Comparison of ENCODE assay signal across 2 cellular contexts in genomic region chr2:217951521-217952247, GRCh38.
TF ChIP-seq lines count a peak whose summit lies in the region.

No MANE protein-coding gene starts in this region.

TF ChIP-seq in A549, 52 proteins besides CTCF, POLR2A, EP300 and RAD21 (continued from another document):
- TF ChIP-seq, protein P1, sequence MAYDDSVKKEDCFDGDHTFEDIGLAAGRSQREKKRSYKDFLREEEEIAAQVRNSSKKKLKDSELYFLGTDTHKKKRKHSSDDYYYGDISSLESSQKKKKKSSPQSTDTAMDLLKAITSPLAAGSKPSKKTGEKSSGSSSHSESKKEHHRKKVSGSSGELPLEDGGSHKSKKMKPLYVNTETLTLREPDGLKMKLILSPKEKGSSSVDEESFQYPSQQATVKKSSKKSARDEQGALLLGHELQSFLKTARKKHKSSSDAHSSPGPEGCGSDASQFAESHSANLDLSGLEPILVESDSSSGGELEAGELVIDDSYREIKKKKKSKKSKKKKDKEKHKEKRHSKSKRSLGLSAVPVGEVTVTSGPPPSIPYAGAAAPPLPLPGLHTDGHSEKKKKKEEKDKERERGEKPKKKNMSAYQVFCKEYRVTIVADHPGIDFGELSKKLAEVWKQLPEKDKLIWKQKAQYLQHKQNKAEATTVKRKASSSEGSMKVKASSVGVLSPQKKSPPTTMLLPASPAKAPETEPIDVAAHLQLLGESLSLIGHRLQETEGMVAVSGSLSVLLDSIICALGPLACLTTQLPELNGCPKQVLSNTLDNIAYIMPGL (CRISPR knock-in tag; IDR thresholded peaks at IDR 0.05; ENCODE audit: borderline replicate concordance), result no peak
- TF ChIP-seq ATOH8 (CRISPR knock-in tag; IDR thresholded peaks at IDR 0.05; ENCODE audit: low read depth), result no peak

TF ChIP-seq in WTC11, 78 proteins besides CTCF, POLR2A, EP300 and RAD21 (continued from another document):
- TF ChIP-seq ERG (CRISPR knock-in tag; IDR thresholded peaks at IDR 0.05) (no peak), ESRRA (CRISPR knock-in tag; IDR thresholded peaks at IDR 0.05; ENCODE audit: borderline replicate concordance) (no peak), NR1H2 (CRISPR knock-in tag; IDR thresholded peaks at IDR 0.05) (no peak), SOX15 (CRISPR knock-in tag; IDR thresholded peaks at IDR 0.05) (no peak)
- TF ChIP-seq, protein P2, sequence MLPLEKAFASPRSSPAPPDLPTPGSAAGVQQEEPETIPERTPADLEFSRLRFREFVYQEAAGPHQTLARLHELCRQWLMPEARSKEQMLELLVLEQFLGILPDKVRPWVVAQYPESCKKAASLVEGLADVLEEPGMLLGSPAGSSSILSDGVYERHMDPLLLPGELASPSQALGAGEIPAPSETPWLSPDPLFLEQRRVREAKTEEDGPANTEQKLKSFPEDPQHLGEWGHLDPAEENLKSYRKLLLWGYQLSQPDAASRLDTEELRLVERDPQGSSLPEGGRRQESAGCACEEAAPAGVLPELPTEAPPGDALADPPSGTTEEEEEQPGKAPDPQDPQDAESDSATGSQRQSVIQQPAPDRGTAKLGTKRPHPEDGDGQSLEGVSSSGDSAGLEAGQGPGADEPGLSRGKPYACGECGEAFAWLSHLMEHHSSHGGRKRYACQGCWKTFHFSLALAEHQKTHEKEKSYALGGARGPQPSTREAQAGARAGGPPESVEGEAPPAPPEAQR (CRISPR knock-in tag; IDR thresholded peaks at IDR 0.05), result no peak
TF ChIP-seq in WTC11: peak in this region for 0.
